In genomic region chr5:72115277-72115676, GRCh38 we compare ENCODE assay signal across 22 cellular contexts. TPM values are rescaled to one million over a fixed set of nuclear protein-coding genes. Genes with fewer than 3 reads are reported as not detected.
DNase-seq lines count a peak whose midpoint lies in the region; ATAC-seq and TF ChIP-seq lines count a peak whose summit lies in the region.
"Had no signal": no experiment of that assay in that cellular context is flagged by ENCODE, and none has a peak within 500 bp of the region (broad histone marks: within the 10 kb centered on the region; RNA-seq: fewer than 3 reads in every experiment).

No MANE protein-coding gene starts in this region.

- peaks cover 43% of the 10 kb centered on the region for H3K36me3 Mint-ChIP-seq in chondrocyte (ENCODE audit: low read depth)
- no peaks in the 10 kb centered on the region for H3K36me3 Mint-ChIP-seq in activated CD8-positive, alpha-beta T cell treated with anti-CD3 and anti-CD28 coated beads, Interleukin-2, amount 10 ng/mL, durations not matched to agents 7 days and 5 days (ENCODE audit: low read depth)
- H3K36me3 Mint-ChIP-seq: CD4-positive, CD25-positive, alpha-beta regulatory T cell had no signal

- H3K27me3 ChIP-seq in neural cell (ENCODE audit: insufficient read depth, low read depth, low read length) (no peaks in the 10 kb centered on the region), tibial artery (no peaks in the 10 kb centered on the region)
- H3K27me3 ChIP-seq: SJCRH30 had no signal

- H3K9ac ChIP-seq in neural cell (ENCODE audit: low read length): peak overlapping the region; percentile 6
- H3K9ac ChIP-seq: GM23248 had no signal

- peak overlapping the region; percentile 99 for H3K27ac ChIP-seq in neural cell (ENCODE audit: low read length)
- H3K27ac ChIP-seq in tibial artery: peak overlapping the region; percentile 42 to 96
- H3K27ac ChIP-seq: GM23248, SJCRH30 had no signal

- H3K4me1 ChIP-seq in tibial artery: peaks cover 0 to 97% (median 35%) of the 10 kb centered on the region in 4 donors
- H3K4me1 ChIP-seq: SJCRH30 had no signal

- peaks cover 38% of the 10 kb centered on the region for H3K36me3 ChIP-seq in neural cell (ENCODE audit: insufficient read depth, low read length)
- H3K36me3 ChIP-seq in tibial artery: peaks cover 31 to 47% (median 44%) of the 10 kb centered on the region in 3 donors

- POLR2A ChIA-PET in activated CD8-positive, alpha-beta T cell treated with anti-CD3 and anti-CD28 coated beads, Interleukin-2, amount 10 ng/mL, durations not matched to agents 7 days and 5 days (lab: Charles Lee): no interaction called here

- intact Hi-C loops in tibial artery (cut with DNase I; ENCODE audit: low total_unique reads): no loop called here

- CTCF ChIA-PET in activated CD8-positive, alpha-beta T cell treated with anti-CD3 and anti-CD28 coated beads, Interleukin-2, amount 10 ng/mL, durations not matched to agents 7 days and 5 days (lab: Charles Lee): no interaction called here

- H3K4me3 ChIP-seq in neural cell (ENCODE audit: low read length) (peak overlapping the region; percentile 87), tibial artery (no peak overlapping the region)
- H3K4me3 ChIP-seq: GM23248, HAP-1, SJCRH30 had no signal

- ATAC-seq in activated CD8-positive, alpha-beta T cell treated with anti-CD3 and anti-CD28 coated beads, Interleukin-2, amount 10 ng/mL, durations not matched to agents 7 days and 5 days: no peak
- no peak for ATAC-seq in stimulated activated naive CD8-positive, alpha-beta T cell treated with anti-CD3 and anti-CD28 coated beads, Interleukin-15, amount 100 ng/mL, for 72 hours
- ATAC-seq: Panc1 had no signal

- no peaks in the 10 kb centered on the region for H3K9me2 ChIP-seq in neural cell (ENCODE audit: insufficient read depth, low read length)

- no peak overlapping the region for H3K4me3 Mint-ChIP-seq in chondrocyte (ENCODE audit: unreplicated experiment)
- H3K4me3 Mint-ChIP-seq in activated CD8-positive, alpha-beta T cell treated with anti-CD3 and anti-CD28 coated beads, Interleukin-2, amount 10 ng/mL, durations not matched to agents 7 days and 5 days: no peak overlapping the region
- H3K4me3 Mint-ChIP-seq in stimulated activated naive CD8-positive, alpha-beta T cell treated with anti-CD3 and anti-CD28 coated beads, Interleukin-15, amount 100 ng/mL, for 72 hours: no peak overlapping the region
- H3K4me3 Mint-ChIP-seq: CD4-positive, CD25-positive, alpha-beta regulatory T cell had no signal

- H3K27me3 Mint-ChIP-seq in chondrocyte (ENCODE audit: low read depth): no peaks in the 10 kb centered on the region
- H3K27me3 Mint-ChIP-seq in activated CD8-positive, alpha-beta T cell treated with anti-CD3 and anti-CD28 coated beads, Interleukin-2, amount 10 ng/mL, durations not matched to agents 7 days and 5 days (ENCODE audit: low read depth): peaks cover 60% of the 10 kb centered on the region
- peaks cover 61% of the 10 kb centered on the region for H3K27me3 Mint-ChIP-seq in stimulated activated naive CD8-positive, alpha-beta T cell treated with anti-CD3 and anti-CD28 coated beads, Interleukin-15, amount 100 ng/mL, for 72 hours

- TF ChIP-seq EP300 in neural cell (conservative IDR thresholded peaks at IDR 0.05; ENCODE audit: poor library complexity, severe bottlenecking): no peak

- H3K4me1 Mint-ChIP-seq in chondrocyte (ENCODE audit: low read depth): peaks cover 59% of the 10 kb centered on the region
- no peaks in the 10 kb centered on the region for H3K4me1 Mint-ChIP-seq in activated CD8-positive, alpha-beta T cell treated with anti-CD3 and anti-CD28 coated beads, Interleukin-2, amount 10 ng/mL, durations not matched to agents 7 days and 5 days (ENCODE audit: low read depth)
- H3K4me1 Mint-ChIP-seq in stimulated activated naive CD8-positive, alpha-beta T cell treated with anti-CD3 and anti-CD28 coated beads, Interleukin-15, amount 100 ng/mL, for 72 hours: no peaks in the 10 kb centered on the region
- H3K4me1 Mint-ChIP-seq: CD4-positive, CD25-positive, alpha-beta regulatory T cell had no signal

- TF ChIP-seq CTCF in chondrocyte (IDR thresholded peaks at IDR 0.05) (no peak), neural cell (IDR thresholded peaks at IDR 0.05; ENCODE audit: poor library complexity, severe bottlenecking) (no peak), tibial artery (IDR thresholded peaks at IDR 0.05) (no peak)

- H3K4me2 ChIP-seq in neural cell (ENCODE audit: low read length): peak overlapping the region; percentile 100

- peaks cover 95% of the 10 kb centered on the region for H4K20me1 ChIP-seq in neural cell (ENCODE audit: insufficient read depth)

- peak; percentile 67 for DNase-seq in NCI-H69 (lab: John Stamatoyannopoulos, UW)
- no peak for DNase-seq in chondrocyte (ENCODE audit: low spot score)
- no peak for DNase-seq in tibial artery
- no peak for DNase-seq in H4 (ENCODE audit: low spot score)
- no peak for DNase-seq in activated CD8-positive, alpha-beta T cell treated with anti-CD3 and anti-CD28 coated beads, Interleukin-2, amount 10 ng/mL, durations not matched to agents 7 days and 5 days
- DNase-seq in stimulated activated naive CD8-positive, alpha-beta T cell treated with anti-CD3 and anti-CD28 coated beads, Interleukin-15, amount 100 ng/mL, for 72 hours: no peak
- DNase-seq: CD4-positive, CD25-positive, alpha-beta regulatory T cell; COR-L47; DMS79 treated with DMSO at 0.1 percent for 48 hours; GM23248; KG1; NCI-H1105; NCI-H146; NCI-H2029 treated with DMSO at 0.1 percent for 48 hours; NCI-H226; NCI-H510A treated with DMSO at 0.1 percent for 48 hours; NCI-H774; NK-92 treated with Interleukin-12 subunit alpha and Interleukin-12 subunit beta, amount 100 ng/mL, for 24 hours; SJCRH30 had no signal

- H3F3A ChIP-seq in neural cell (ENCODE audit: insufficient read depth, low read length, poor library complexity, severe bottlenecking): peaks cover 20% of the 10 kb centered on the region

- H2AFZ ChIP-seq in neural cell (ENCODE audit: low read depth, low read length): no peak overlapping the region
- H2AFZ ChIP-seq: GM23248 had no signal

- no peaks in the 10 kb centered on the region for H3K9me3 ChIP-seq in neural cell (ENCODE audit: low read length)
- H3K9me3 ChIP-seq in tibial artery: no peaks in the 10 kb centered on the region
- H3K9me3 ChIP-seq: HAP-1, SJCRH30 had no signal

- peaks cover 100% of the 10 kb centered on the region for H3K79me2 ChIP-seq in neural cell (replicated peaks; ENCODE audit: insufficient read depth, low read length)

- no peaks in the 10 kb centered on the region for H3K9me3 Mint-ChIP-seq in chondrocyte (ENCODE audit: low read depth)
- no peaks in the 10 kb centered on the region for H3K9me3 Mint-ChIP-seq in activated CD8-positive, alpha-beta T cell treated with anti-CD3 and anti-CD28 coated beads, Interleukin-2, amount 10 ng/mL, durations not matched to agents 7 days and 5 days (ENCODE audit: insufficient read depth)
- no peaks in the 10 kb centered on the region for H3K9me3 Mint-ChIP-seq in stimulated activated naive CD8-positive, alpha-beta T cell treated with anti-CD3 and anti-CD28 coated beads, Interleukin-15, amount 100 ng/mL, for 72 hours

- peak overlapping the region; percentile 65 for H3K27ac Mint-ChIP-seq in chondrocyte (ENCODE audit: unreplicated experiment)
- H3K27ac Mint-ChIP-seq in activated CD8-positive, alpha-beta T cell treated with anti-CD3 and anti-CD28 coated beads, Interleukin-2, amount 10 ng/mL, durations not matched to agents 7 days and 5 days: no peak overlapping the region
- no peak overlapping the region for H3K27ac Mint-ChIP-seq in stimulated activated naive CD8-positive, alpha-beta T cell treated with anti-CD3 and anti-CD28 coated beads, Interleukin-15, amount 100 ng/mL, for 72 hours
- H3K27ac Mint-ChIP-seq: CD4-positive, CD25-positive, alpha-beta regulatory T cell had no signal

- TF ChIP-seq RAD21 in neural cell (conservative IDR thresholded peaks at IDR 0.05): no peak

TF ChIP-seq in neural cell, 6 proteins besides CTCF, POLR2A, EP300 and RAD21:
- TF ChIP-seq REST (IDR thresholded peaks at IDR 0.05; ENCODE audit: borderline replicate concordance): no peak
- no peak for TF ChIP-seq MXI1 (conservative IDR thresholded peaks at IDR 0.05; ENCODE audit: poor library complexity, severe bottlenecking)
- no peak for TF ChIP-seq POLR2AphosphoS5 (IDR thresholded peaks at IDR 0.05)
- TF ChIP-seq SMC3 (conservative IDR thresholded peaks at IDR 0.05; ENCODE audit: poor library complexity): no peak
- no peak for TF ChIP-seq TAF1 (IDR thresholded peaks at IDR 0.05; ENCODE audit: low read depth)
- TF ChIP-seq EZH2 (IDR thresholded peaks at IDR 0.05; ENCODE audit: borderline replicate concordance, insufficient read depth, low read length, poor library complexity, severe bottlenecking): no peak
TF ChIP-seq in neural cell: peak in this region for 0.

RNA-seq across cellular contexts. Expression of gene MAP1B, which starts 8.0 kb away (rescaled TPM):
- total RNA-seq in chondrocyte: 316 to 411 TPM (median 409 TPM) in 3 replicates
- polyA plus RNA-seq in neural cell: 234 and 235 TPM in 2 replicates
- polyA minus RNA-seq in neural cell: 1,949 and 2,637 TPM in 2 replicates
- 36.3 and 50.3 TPM in 2 replicates for total RNA-seq in H4 (2014; rRNA removed; shearing (Covaris generic))
- under 1 TPM in 1 of 2 experiments, not detected in 1; 0.03 TPM for total RNA-seq in activated CD8-positive, alpha-beta T cell treated with anti-CD3 and anti-CD28 coated beads, Interleukin-2, amount 10 ng/mL, durations not matched to agents 7 days and 5 days

Comparison
In these comparisons a context has a peak if more than half of its experiments do, and no peak if none do; other contexts are left out.
1. RNA of gene MAP1B, which starts 8.0 kb away (total RNA-seq): 316 to 411 TPM in chondrocyte and 36.3 to 50.3 TPM in H4; 0.03 TPM in activated CD8-positive, alpha-beta T cell treated with anti-CD3 and anti-CD28 coated beads, Interleukin-2, amount 10 ng/mL, durations not matched to agents 7 days and 5 days; every median in the first group is over 10 times any median in the second.